ENCODE assay signal across 15 cellular contexts in genomic region chr6:527989-528673, GRCh38.
A peak's percentile ranks its signal among the peaks of the same experiment; 100 is the strongest.
DNase-seq lines count a peak whose midpoint lies in the region; ATAC-seq, FAIRE-seq and TF ChIP-seq lines count a peak whose summit lies in the region.
"Had no signal": no experiment of that assay in that cellular context is flagged by ENCODE, and none has a peak within 500 bp of the region (broad histone marks: within the 10 kb centered on the region; RNA-seq: fewer than 3 reads in every experiment).

No MANE protein-coding gene starts in this region.

- no peak overlapping the region for H3K4me3 ChIP-seq in GM23338
- H3K4me3 ChIP-seq in K562, result no peak overlapping the region

- no peaks in the 10 kb centered on the region for H3K79me2 ChIP-seq in GM23338 (replicated peaks; ENCODE audit: insufficient read depth)
- no peaks in the 10 kb centered on the region for H3K79me2 ChIP-seq in K562 (ENCODE audit: control insufficient read depth, insufficient read depth, low read length)

- H4K20me1 ChIP-seq in GM23338 (replicated peaks; ENCODE audit: insufficient read depth) (peaks cover 10% of the 10 kb centered on the region), K562 (replicated peaks; ENCODE audit: control insufficient read depth, insufficient read depth, low read length) (no peaks in the 10 kb centered on the region)

- H3K4me1 Mint-ChIP-seq in activated naive CD4-positive, alpha-beta T cell treated with anti-CD3 and anti-CD28 coated beads for 36 hours (ENCODE audit: low read depth), result peaks cover 25% of the 10 kb centered on the region
- no peaks in the 10 kb centered on the region for H3K4me1 Mint-ChIP-seq in GM23338
- H3K4me1 Mint-ChIP-seq in T-helper 2 cell treated with Interferon-gamma antibody and Interleukin-4, amounts not matched to agents 5 μg/mL and 100 μg/mL, for 36 hours (ENCODE audit: low read depth), result peaks cover 14% of the 10 kb centered on the region

- H3K9me3 ChIP-seq in K562 (replicated peaks; ENCODE audit: control insufficient read depth, insufficient read depth, low read depth, low read length), result no peaks in the 10 kb centered on the region

- in situ Hi-C loops in K562 (cut with MboI), result no loop called here

- TF ChIP-seq EP300 in K562 (IDR thresholded peaks at IDR 0.05; ENCODE audit: low read length), result no peak

- H3K36me3 Mint-ChIP-seq in activated naive CD4-positive, alpha-beta T cell treated with anti-CD3 and anti-CD28 coated beads for 36 hours (ENCODE audit: low read depth), result peaks cover 17% of the 10 kb centered on the region
- H3K36me3 Mint-ChIP-seq in GM23338 (ENCODE audit: low read depth), result peaks cover 15% of the 10 kb centered on the region
- peaks cover 27% of the 10 kb centered on the region for H3K36me3 Mint-ChIP-seq in T-helper 2 cell treated with Interferon-gamma antibody and Interleukin-4, amounts not matched to agents 5 μg/mL and 100 μg/mL, for 36 hours (ENCODE audit: low read depth)

- ATAC-seq in GM23338 (no peak), K562 (no peak)
- ATAC-seq: HCT116 had no signal

- POLR2A ChIA-PET in K562 (lab: Yijun Ruan, JAX), result no interaction called here
- POLR2A ChIA-PET in GM10248 (lab: Yijun Ruan, JAX), result no interaction called here

- no peaks in the 10 kb centered on the region for H3F3A ChIP-seq in GM23338 (replicated peaks; ENCODE audit: low read depth)

- no peak for TF ChIP-seq POLR2A in K562 (conservative IDR thresholded peaks at IDR 0.05)
- no peak for TF ChIP-seq POLR2A in H54 (IDR thresholded peaks at IDR 0.05; ENCODE audit: low read depth, low read length)

- BruUV-seq in K562 (replicated peaks; lab: Mats Ljungman, UMichigan), result no TSS peak

- H3K27me3 ChIP-seq in GM23338 (ENCODE audit: insufficient read depth), result no peaks in the 10 kb centered on the region
- H3K27me3 ChIP-seq in K562 (ENCODE audit: control insufficient read depth in 2 of 2, insufficient read depth in 2 of 2, low read length in 2 of 2), result no peaks in the 10 kb centered on the region

- H3K4me1 ChIP-seq in GM23338 (ENCODE audit: insufficient read depth), result no peaks in the 10 kb centered on the region
- no peaks in the 10 kb centered on the region for H3K4me1 ChIP-seq in K562 (replicated peaks in 1 of 2; ENCODE audit: control insufficient read depth in 2 of 2, insufficient read depth in 2 of 2, low read length in 2 of 2)

- no peaks in the 10 kb centered on the region for H3K9me1 ChIP-seq in K562 (ENCODE audit: control insufficient read depth, insufficient read depth, low read length)

- H3K9me2 ChIP-seq in GM23338 (ENCODE audit: insufficient read depth), result no peaks in the 10 kb centered on the region

- H3K9ac ChIP-seq in K562 (ENCODE audit: insufficient read depth in 1 of 2, low read depth in 2 of 2, low read length in 2 of 2), result no peak overlapping the region

- H3K9me3 Mint-ChIP-seq in activated naive CD4-positive, alpha-beta T cell treated with anti-CD3 and anti-CD28 coated beads for 36 hours, result no peaks in the 10 kb centered on the region
- no peaks in the 10 kb centered on the region for H3K9me3 Mint-ChIP-seq in GM23338
- H3K9me3 Mint-ChIP-seq in T-helper 2 cell treated with Interferon-gamma antibody and Interleukin-4, amounts not matched to agents 5 μg/mL and 100 μg/mL, for 36 hours, result no peaks in the 10 kb centered on the region

- H3K27ac ChIP-seq in GM23338 (ENCODE audit: low read depth) (no peak overlapping the region), K562 (ENCODE audit: extremely low read depth, low read depth, low read length) (no peak overlapping the region)

- no peak overlapping the region for H3K4me2 ChIP-seq in GM23338
- H3K4me2 ChIP-seq in K562 (ENCODE audit: insufficient read depth, low read length), result no peak overlapping the region

- DNase-seq in activated naive CD4-positive, alpha-beta T cell treated with anti-CD3 and anti-CD28 coated beads for 36 hours, result no peak
- DNase-seq in activated naive CD4-positive, alpha-beta T cell treated with Interleukin-2 at 50 U/mL for 16 hours, result no peak
- DNase-seq in GM23338 (ENCODE audit: low spot score), result no peak
- no peak for DNase-seq in T-helper 2 cell treated with Interferon-gamma antibody and Interleukin-4, amounts not matched to agents 5 μg/mL and 100 μg/mL, for 36 hours (ENCODE audit: low spot score)
- DNase-seq in K562 (ENCODE audit: extremely low read depth in 1 of 4, low spot score in 3 of 4), result no peak
- DNase-seq in GM10248 (ENCODE audit: extremely low spot score), result no peak
- no peak for DNase-seq in H54 (ENCODE audit: insufficient read length, low spot score)
- DNase-seq: EL, KBM-7, MV-4-11, NCI-H1417, NCI-H1930, NCI-H526 treated with DMSO at 0.1 percent for 48 hours, SHP77 had no signal

- H3K36me3 ChIP-seq in GM23338 (ENCODE audit: insufficient read depth), result peaks cover 9% of the 10 kb centered on the region; the same call in 1 of the 2 replicates
- no peaks in the 10 kb centered on the region for H3K36me3 ChIP-seq in K562 (ENCODE audit: control insufficient read depth, insufficient read depth, low read length)

- H3K27me3 Mint-ChIP-seq in activated naive CD4-positive, alpha-beta T cell treated with anti-CD3 and anti-CD28 coated beads for 36 hours (ENCODE audit: low read depth), result no peaks in the 10 kb centered on the region
- H3K27me3 Mint-ChIP-seq in GM23338 (ENCODE audit: insufficient read depth, low read depth, poor library complexity), result peaks cover 4% of the 10 kb centered on the region
- no peaks in the 10 kb centered on the region for H3K27me3 Mint-ChIP-seq in T-helper 2 cell treated with Interferon-gamma antibody and Interleukin-4, amounts not matched to agents 5 μg/mL and 100 μg/mL, for 36 hours (ENCODE audit: low read depth)

- TF ChIP-seq RAD21 in K562 (CRISPR knock-in tag; conservative IDR thresholded peaks at IDR 0.05 in 1 of 2, IDR thresholded peaks at IDR 0.05 in 1 of 2), result no peak

- no peak overlapping the region for H3K4me3 Mint-ChIP-seq in activated naive CD4-positive, alpha-beta T cell treated with anti-CD3 and anti-CD28 coated beads for 36 hours
- no peak overlapping the region for H3K4me3 Mint-ChIP-seq in GM23338
- no peak overlapping the region for H3K4me3 Mint-ChIP-seq in T-helper 2 cell treated with Interferon-gamma antibody and Interleukin-4, amounts not matched to agents 5 μg/mL and 100 μg/mL, for 36 hours

- WGBS in K562 (ENCODE audit: insufficient coverage, low coverage, missing lambda C conversion rate), result 82% methylated on average over 8 of the region's 8 CpGs

- peak; percentile 64 for FAIRE-seq in K562 (lab: Jason Lieb, UNC)
- FAIRE-seq in H54 (lab: Jason Lieb, UNC), result no peak

- TF ChIP-seq CTCF in GM23338 (conservative IDR thresholded peaks at IDR 0.05; ENCODE audit: low read depth in 2 of 2) (no peak), K562 (IDR thresholded peaks at IDR 0.05 in 2 of 3, conservative IDR thresholded peaks at IDR 0.05 in 1 of 3; ENCODE audit: insufficient read depth in 2 of 3, low read depth in 1 of 3, low read length in 3 of 3) (no peak), GM10248 (IDR thresholded peaks at IDR 0.05; ENCODE audit: control extremely low read depth, extremely low read depth, low read depth, missing control alignments) (no peak)

- intact Hi-C loops in activated naive CD4-positive, alpha-beta T cell treated with anti-CD3 and anti-CD28 coated beads for 36 hours (cut with micrococcal nuclease), result loop anchor here (1.0 kb wide), 2 partner anchors 20 to 31 kb away; no protein-coding TSS in a partner anchor
- intact Hi-C loops in K562 (cut with micrococcal nuclease), result no loop called here

- peak overlapping the region; percentile 62 for H3K27ac Mint-ChIP-seq in activated naive CD4-positive, alpha-beta T cell treated with anti-CD3 and anti-CD28 coated beads for 36 hours
- 0 out of 2 replicates have a peak overlapping the region, but pooled peaks have one; percentile 12 for H3K27ac Mint-ChIP-seq in GM23338
- H3K27ac Mint-ChIP-seq in T-helper 2 cell treated with Interferon-gamma antibody and Interleukin-4, amounts not matched to agents 5 μg/mL and 100 μg/mL, for 36 hours, result peak overlapping the region; percentile 43

- CTCF ChIA-PET in activated naive CD4-positive, alpha-beta T cell treated with anti-CD3 and anti-CD28 coated beads for 36 hours (lab: Charles Lee), result no interaction called here
- CTCF ChIA-PET in K562 (lab: Yijun Ruan, JAX; ENCODE audit: low intra/inter-chr PET ratio), result no interaction called here
- CTCF ChIA-PET in GM10248 (lab: Yijun Ruan, JAX), result no interaction called here

- H2AFZ ChIP-seq in GM23338 (no peak overlapping the region), K562 (ENCODE audit: low read depth, low read length) (no peak overlapping the region)

TF ChIP-seq in GM23338, 12 proteins besides CTCF, POLR2A, EP300 and RAD21 (continues in another document):
- no peak for TF ChIP-seq STAT1 (IDR thresholded peaks at IDR 0.05; ENCODE audit: unreplicated experiment)
- TF ChIP-seq EZH2 (IDR thresholded peaks at IDR 0.05; ENCODE audit: low read depth, unreplicated experiment), result no peak

TF ChIP-seq in K562, 482 proteins besides CTCF, POLR2A, EP300 and RAD21 (continues in another document):
- TF ChIP-seq ELK3 (CRISPR knock-in tag; IDR thresholded peaks at IDR 0.05) (no peak), MYC (IDR thresholded peaks at IDR 0.05; ENCODE audit: low read depth, low read length) (no peak), MYC (CRISPR knock-in tag; IDR thresholded peaks at IDR 0.05; ENCODE audit: borderline replicate concordance, low read depth) (no peak)

Comparison
In these comparisons a context has a peak if more than half of its experiments do, and no peak if none do; other contexts are left out.
1. H3K27ac Mint-ChIP-seq: peak in every context shown above with its lines; median percentile 62 in activated naive CD4-positive, alpha-beta T cell treated with anti-CD3 and anti-CD28 coated beads for 36 hours; 43 in T-helper 2 cell treated with Interferon-gamma antibody and Interleukin-4, amounts not matched to agents 5 μg/mL and 100 μg/mL, for 36 hours; 12 in GM23338.